Comparison of ENCODE assay signal across 8 cellular contexts in the genomic region with DNA sequence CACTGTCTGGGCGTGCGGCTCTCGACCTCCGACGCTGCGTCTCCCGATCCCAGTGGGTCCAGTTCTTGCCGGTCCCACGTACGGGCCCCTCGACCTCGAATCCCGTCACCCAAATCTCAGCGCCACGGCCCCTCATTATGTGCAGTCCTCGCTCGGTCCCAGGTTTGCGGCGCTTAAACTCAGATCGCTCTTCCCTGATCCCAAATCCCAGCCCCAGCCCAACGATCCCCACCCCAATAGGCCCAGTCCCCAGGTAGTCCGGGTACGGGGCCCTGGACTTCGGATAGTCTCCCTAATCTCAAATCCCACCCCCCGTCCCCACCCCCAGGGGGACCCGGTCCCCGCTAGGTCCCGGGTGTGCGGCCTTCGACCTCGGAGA. TPM values are rescaled to one million over a fixed set of nuclear protein-coding genes. Genes with fewer than 3 reads are reported as not detected.
A peak's percentile ranks its signal among the peaks of the same experiment; 100 is the strongest.
DNase-seq lines count a peak whose midpoint lies in the region; ATAC-seq and TF ChIP-seq lines count a peak whose summit lies in the region.

No MANE protein-coding gene starts in this region.

- no peaks in the 10 kb centered on the region for H3K9me3 ChIP-seq in BLaER1
- no peaks in the 10 kb centered on the region for H3K9me3 ChIP-seq in adrenal gland (replicated peaks in 1 of 3)

- peak overlapping the region; percentile 94 for H3K4me2 ChIP-seq in BLaER1

- intact Hi-C loops in adrenal gland (cut with DNase I) (no loop called here), lower leg skin (cut with DNase I; ENCODE audit: low total_unique reads) (no loop called here)

- 0 to 1% (median 0%) methylated on average over 1 to 31 of the region's 31 CpGs for WGBS in adrenal gland, 4 donors
- WGBS in lower leg skin, 2 donors: 0% methylated on average over 29 to 31 of the region's 31 CpGs
- WGBS in urinary bladder: under 1% methylated on average over 31 of the region's 31 CpGs

- TF ChIP-seq CTCF in HFFc6 (IDR thresholded peaks at IDR 0.05) (peak; percentile 41), adrenal gland (IDR thresholded peaks at IDR 0.05) (no peak), lower leg skin (IDR thresholded peaks at IDR 0.05) (no peak)

- H3K27me3 Mint-ChIP-seq in HFFc6 (ENCODE audit: insufficient read depth): peaks cover 4% of the 10 kb centered on the region

- no peaks in the 10 kb centered on the region for H3K27me3 ChIP-seq in BLaER1
- no peaks in the 10 kb centered on the region for H3K27me3 ChIP-seq in adrenal gland

- H3K9ac ChIP-seq in BLaER1: peak overlapping the region; percentile 99

- H3K4me3 Mint-ChIP-seq in HFFc6: peak overlapping the region; percentile 92

- ATAC-seq in HG03135 (IDR thresholded peaks at IDR 0.05; ENCODE audit: unreplicated experiment): no peak

- no peak for TF ChIP-seq POLR2A in adrenal gland (IDR thresholded peaks at IDR 0.05)
- TF ChIP-seq POLR2A in lower leg skin (IDR thresholded peaks at IDR 0.05): no peak

- H3K4me1 ChIP-seq in BLaER1 (peaks cover 49% of the 10 kb centered on the region), adrenal gland (replicated peaks in 1 of 2) (peaks cover 23 to 37% of the 10 kb centered on the region in 2 donors), urinary bladder (ENCODE audit: insufficient read depth) (peaks cover 4% of the 10 kb centered on the region)

- peaks cover 54% of the 10 kb centered on the region for H4K20me1 ChIP-seq in BLaER1

- DNase-seq in HFFc6 (no peak), adrenal gland (peak in 1 of 7 donors; percentile 55), lower leg skin (ENCODE audit: low spot score in 2 of 2) (peak in 1 of 2 donors; percentile 92), kidney glomerular epithelial cell (lab: John Stamatoyannopoulos, UW) (no peak), NCI-H82 (lab: John Stamatoyannopoulos, UW) (no peak)

- peaks cover 44% of the 10 kb centered on the region for H3K4me1 Mint-ChIP-seq in HFFc6 (ENCODE audit: low read depth)

- H3K4me3 ChIP-seq in BLaER1 (peak overlapping the region; percentile 88), adrenal gland (peak overlapping the region in 3 of 4 donors; percentile 75 to 89 (median 84)), lower leg skin (ENCODE audit: low read depth, poor library complexity, severe bottlenecking) (peak overlapping the region; percentile 80), urinary bladder (ENCODE audit: low read depth, low read length) (peak overlapping the region; percentile 91)

- H3K27ac ChIP-seq in BLaER1: peak overlapping the region; percentile 99
- H3K27ac ChIP-seq in adrenal gland: peak overlapping the region; percentile 99 to 100 (median 99)
- peak overlapping the region; percentile 100 for H3K27ac ChIP-seq in urinary bladder (ENCODE audit: low read depth)

- peaks cover 9% of the 10 kb centered on the region for H3K36me3 ChIP-seq in BLaER1
- peaks cover 0 to 3% of the 10 kb centered on the region in 2 donors for H3K36me3 ChIP-seq in adrenal gland (replicated peaks in 1 of 2)
- H3K36me3 ChIP-seq in urinary bladder (ENCODE audit: insufficient read depth): no peaks in the 10 kb centered on the region

- H3K36me3 Mint-ChIP-seq in HFFc6 (ENCODE audit: low read depth): peaks cover 8% of the 10 kb centered on the region

- no peaks in the 10 kb centered on the region; the same call in 1 of the 2 replicates for H3K9me3 Mint-ChIP-seq in HFFc6

- peak overlapping the region; percentile 99 for H3K27ac Mint-ChIP-seq in HFFc6

RNA-seq across cellular contexts. Expression of a gene that starts 0.7 kb away (rescaled TPM):
- 100 to 1,000 TPM; 133 to 164 (median 159) TPM for total RNA-seq in HFFc6 (2021; fragmentation: NEBNext Ultra II Directional; extraction: Animal tissue kit (Norgen Biotek cat#: 25700))
- total RNA-seq in adrenal gland (100 to 1,000 TPM; 103 to 207 (median 144) TPM), lower leg skin (100 to 1,000 TPM; 227 to 254 (median 232) TPM), urinary bladder (119 TPM)
- polyA plus RNA-seq in adrenal gland (100 to 1,000 TPM in 1 of 3 donors, 10 to 100 TPM in 2; 48.7 to 141 (median 51.3) TPM), urinary bladder (174 TPM)

RNA-seq across cellular contexts. Expression of a gene that starts 28.6 kb away (rescaled TPM):
- total RNA-seq in HFFc6 (2021; fragmentation: NEBNext Ultra II Directional; extraction: Animal tissue kit (Norgen Biotek cat#: 25700)): 1 to 10 TPM; 1.6 to 4.2 (median 2.5) TPM
- total RNA-seq in adrenal gland: 1 to 10 TPM; 2.1 to 8.1 (median 4.5) TPM
- polyA plus RNA-seq in adrenal gland: 1 to 10 TPM; 7.2 to 8.6 (median 7.6) TPM
- total RNA-seq in lower leg skin: 1 to 10 TPM; 2.9 to 7.2 (median 3.7) TPM
- 18.1 TPM for total RNA-seq in urinary bladder
- 10.5 TPM for polyA plus RNA-seq in urinary bladder

RNA-seq across cellular contexts. Expression of a gene that starts 36.9 kb away (rescaled TPM):
- total RNA-seq in HFFc6 (2021; fragmentation: NEBNext Ultra II Directional; extraction: Animal tissue kit (Norgen Biotek cat#: 25700)): not detected
- total RNA-seq in adrenal gland: under 1 TPM in 1 of 8 donors, not detected in 7; 0.86 TPM
- polyA plus RNA-seq in adrenal gland: not detected
- not detected for total RNA-seq in lower leg skin
- total RNA-seq in urinary bladder: 0.95 TPM
- polyA plus RNA-seq in urinary bladder: not detected
